Comparison of ENCODE assay signal across 14 cellular contexts in the genomic region with DNA sequence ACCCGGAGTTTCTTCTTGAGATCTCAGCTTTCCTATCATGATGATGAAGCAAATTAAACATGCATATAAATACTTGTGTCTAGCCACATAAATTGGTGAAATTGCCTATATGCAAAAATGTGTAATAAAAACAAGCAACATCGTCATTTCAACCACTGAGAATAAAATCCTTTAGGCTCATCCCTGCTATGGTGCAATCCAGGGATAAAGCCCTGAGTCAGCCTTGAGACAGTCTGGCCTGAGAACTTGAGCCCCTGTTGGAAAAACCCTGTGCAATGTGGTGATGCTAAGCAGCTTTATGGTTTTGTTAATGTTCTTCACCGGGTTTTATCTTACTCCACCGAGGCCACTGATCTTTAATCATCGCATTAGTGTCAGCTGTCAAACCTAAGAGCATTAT.
A peak's percentile ranks its signal among the peaks of the same experiment; 100 is the strongest.
DNase-seq lines count a peak whose midpoint lies in the region; ATAC-seq lines count a peak whose summit lies in the region.
"Had no signal": no experiment of that assay in that cellular context is flagged by ENCODE, and none has a peak within 500 bp of the region (broad histone marks: within the 10 kb centered on the region; RNA-seq: fewer than 3 reads in every experiment).

No MANE protein-coding gene starts in this region.

- no peak overlapping the region for H3K27ac ChIP-seq in naive thymus-derived CD4-positive, alpha-beta T cell (ENCODE audit: low read depth, low read length)
- H3K27ac ChIP-seq: body of pancreas had no signal

- H3K27me3 ChIP-seq in naive thymus-derived CD4-positive, alpha-beta T cell (ENCODE audit: control insufficient read depth in 2 of 2, insufficient read depth in 2 of 2, low read length in 2 of 2), result no peaks in the 10 kb centered on the region
- H3K27me3 ChIP-seq: body of pancreas had no signal

- CTCF ChIA-PET in naive thymus-derived CD4-positive, alpha-beta T cell (lab: Charles Lee), result interaction anchor here (1.3 kb wide), 1 partner anchor 459 kb away, joined by 3 read pairs; no protein-coding TSS in a partner anchor

- H3K4me1 ChIP-seq in naive thymus-derived CD4-positive, alpha-beta T cell (ENCODE audit: control insufficient read depth in 2 of 2, insufficient read depth in 2 of 2, low read length in 2 of 2), result no peaks in the 10 kb centered on the region
- H3K4me1 ChIP-seq: body of pancreas had no signal

- DNase-seq in GOT3 (lab: John Stamatoyannopoulos, UW), result peak; percentile 15
- peak; percentile 79 for DNase-seq in SK-N-DZ (ENCODE audit: low spot score)
- DNase-seq in fibroblast of the conjunctiva (ENCODE audit: low read depth), result peak; percentile 39
- DNase-seq in sciatic nerve (ENCODE audit: low spot score), result no peak
- no peak for DNase-seq in NAMALWA (ENCODE audit: low spot score)
- no peak for DNase-seq in naive thymus-derived CD4-positive, alpha-beta T cell
- DNase-seq: activated T-cell treated with anti-CD3 and anti-CD28 coated beads for 4 hours; body of pancreas; naive thymus-derived CD8-positive, alpha-beta T cell; NCI-H1417; NCI-H748 treated with DMSO at 0.1 percent for 48 hours; SHP77 treated with DMSO at 0.1 percent for 48 hours had no signal

- peaks cover 0 to 10% (median 5%) of the 10 kb centered on the region in 5 donors for H3K27me3 Mint-ChIP-seq in naive thymus-derived CD4-positive, alpha-beta T cell

- H3K36me3 Mint-ChIP-seq in naive thymus-derived CD4-positive, alpha-beta T cell, result peaks cover 0 to 7% (median 0%) of the 10 kb centered on the region in 5 donors

- H3K27ac Mint-ChIP-seq in naive thymus-derived CD4-positive, alpha-beta T cell, result no peak overlapping the region
- H3K27ac Mint-ChIP-seq: naive thymus-derived CD8-positive, alpha-beta T cell had no signal

- POLR2A ChIA-PET in naive thymus-derived CD4-positive, alpha-beta T cell (lab: Charles Lee), result no interaction called here

- H3K9me3 Mint-ChIP-seq in naive thymus-derived CD4-positive, alpha-beta T cell, result peaks cover 0 to 3% (median 0%) of the 10 kb centered on the region in 11 donors
- H3K9me3 Mint-ChIP-seq: naive thymus-derived CD8-positive, alpha-beta T cell had no signal

- ATAC-seq in sciatic nerve (peak; percentile 74), GM18517 (IDR thresholded peaks at IDR 0.05; ENCODE audit: unreplicated experiment) (no peak)
- ATAC-seq in naive thymus-derived CD4-positive, alpha-beta T cell, result no peak
- ATAC-seq: body of pancreas; HCT116; naive thymus-derived CD8-positive, alpha-beta T cell had no signal

- peaks cover 0 to 5% (median 0%) of the 10 kb centered on the region in 7 donors for H3K4me1 Mint-ChIP-seq in naive thymus-derived CD4-positive, alpha-beta T cell

- H3K9me3 ChIP-seq in naive thymus-derived CD4-positive, alpha-beta T cell (ENCODE audit: control insufficient read depth in 2 of 3, low read length in 3 of 3), result no peaks in the 10 kb centered on the region
- H3K9me3 ChIP-seq: body of pancreas had no signal

- no peak overlapping the region for H3K4me3 Mint-ChIP-seq in naive thymus-derived CD4-positive, alpha-beta T cell
- H3K4me3 Mint-ChIP-seq: naive thymus-derived CD8-positive, alpha-beta T cell had no signal

- intact Hi-C loops in sciatic nerve (cut with DNase I), result no loop called here
- intact Hi-C loops in naive thymus-derived CD4-positive, alpha-beta T cell (cut with micrococcal nuclease), result no loop called here

- H3K36me3 ChIP-seq in naive thymus-derived CD4-positive, alpha-beta T cell (ENCODE audit: control insufficient read depth in 2 of 3, insufficient read depth in 3 of 3, low read length in 3 of 3), result no peaks in the 10 kb centered on the region

- no peak overlapping the region for H3K4me3 ChIP-seq in naive thymus-derived CD4-positive, alpha-beta T cell (ENCODE audit: low read length)
- H3K4me3 ChIP-seq: body of pancreas had no signal

Comparison
In these comparisons a context has a peak if more than half of its experiments do, and no peak if none do; other contexts are left out.
1. DNase-seq: peak in GOT3 (single experiment), SK-N-DZ (single experiment) and fibroblast of the conjunctiva (single experiment); none in sciatic nerve (single experiment), NAMALWA (single experiment) and naive thymus-derived CD4-positive, alpha-beta T cell (0 of 9).